ENCODE assay signal across 8 cellular contexts in genomic region chr12:27975222-27976136, GRCh38. TPM values are rescaled to one million over a fixed set of nuclear protein-coding genes. Genes with fewer than 3 reads are reported as not detected.
DNase-seq lines count a peak whose midpoint lies in the region; ATAC-seq and TF ChIP-seq lines count a peak whose summit lies in the region.

No MANE protein-coding gene starts in this region.

- TF ChIP-seq CTCF in WTC11 (IDR thresholded peaks at IDR 0.05): no peak

- no peak overlapping the region for H3K27ac Mint-ChIP-seq in WTC11

- DNase-seq in activated CD8-positive, alpha-beta memory T cell treated with anti-CD3 and anti-CD28 coated beads for 24 hours: peak; percentile 57
- DNase-seq in activated CD8-positive, alpha-beta memory T cell treated with anti-CD3 and anti-CD28 coated beads, Interleukin-2, amount 50 U/mL, for 4 hours: no peak
- DNase-seq in WTC11 (ENCODE audit: low spot score) (peak; percentile 56), NCI-H1417 treated with DMSO at 0.1 percent for 48 hours (lab: John Stamatoyannopoulos, UW) (no peak)

- CTCF ChIA-PET in WTC11 (lab: Charles Lee): interaction anchor here (1.0 kb wide), 1 partner anchor 154 kb away, joined by 3 read pairs; no protein-coding TSS in a partner anchor

- peaks cover 95% of the 10 kb centered on the region for H3K27me3 ChIP-seq in iPS-15b (ENCODE audit: control insufficient read depth, insufficient read depth, low read length)
- H3K27me3 ChIP-seq in subcutaneous abdominal adipose tissue (ENCODE audit: control insufficient read depth in 5 of 5, insufficient read depth in 4 of 5, low read length in 5 of 5): peaks cover 18 to 42% (median 28%) of the 10 kb centered on the region in 5 donors

- no peaks in the 10 kb centered on the region for H3K9me3 Mint-ChIP-seq in WTC11

- H3K4me1 ChIP-seq in iPS-15b (ENCODE audit: control insufficient read depth, insufficient read depth, low read length) (peaks cover 13% of the 10 kb centered on the region), subcutaneous abdominal adipose tissue (ENCODE audit: control insufficient read depth in 5 of 5, insufficient read depth in 5 of 5, low read length in 5 of 5) (peaks cover 3 to 22% (median 18%) of the 10 kb centered on the region in 5 donors)

- H3K4me3 Mint-ChIP-seq in WTC11: peak overlapping the region; percentile 81

- no peaks in the 10 kb centered on the region for H3K36me3 ChIP-seq in iPS-15b (ENCODE audit: control insufficient read depth, insufficient read depth, low read length)
- no peaks in the 10 kb centered on the region for H3K36me3 ChIP-seq in subcutaneous abdominal adipose tissue (ENCODE audit: control insufficient read depth in 5 of 5, insufficient read depth in 5 of 5, low read length in 5 of 5)

- no peak overlapping the region for H3K27ac ChIP-seq in subcutaneous abdominal adipose tissue (ENCODE audit: low read depth, low read length)

- H3K4me3 ChIP-seq in iPS-15b (ENCODE audit: low read depth, low read length) (peak overlapping the region; percentile 60), subcutaneous abdominal adipose tissue (ENCODE audit: low read depth in 1 of 5, low read length in 5 of 5) (peak overlapping the region in 4 of 5 donors; percentile 7 to 40 (median 34))

- peaks cover 93% of the 10 kb centered on the region for H3K27me3 Mint-ChIP-seq in WTC11 (ENCODE audit: low read depth)

- H3K9me3 ChIP-seq in iPS-15b (ENCODE audit: control insufficient read depth, insufficient read depth, low read length) (no peaks in the 10 kb centered on the region), subcutaneous abdominal adipose tissue (ENCODE audit: control insufficient read depth in 5 of 5, low read length in 5 of 5) (no peaks in the 10 kb centered on the region)

- H3K4me1 Mint-ChIP-seq in WTC11: peaks cover 43% of the 10 kb centered on the region

- ATAC-seq in WTC11 (peak; percentile 57), GM19351 (IDR thresholded peaks at IDR 0.05; ENCODE audit: unreplicated experiment) (no peak), GM19324 (IDR thresholded peaks at IDR 0.05; ENCODE audit: low FRiP score, unreplicated experiment) (no peak)

- no peaks in the 10 kb centered on the region for H3K36me3 Mint-ChIP-seq in WTC11

- POLR2A ChIA-PET in WTC11 (lab: Charles Lee): no interaction called here

- H3K9ac ChIP-seq in iPS-15b (ENCODE audit: low read depth, low read length) (peak overlapping the region; percentile 28), subcutaneous abdominal adipose tissue (ENCODE audit: low read length in 5 of 5) (no peak overlapping the region)

TF ChIP-seq in WTC11, 78 proteins besides CTCF, POLR2A, EP300 and RAD21:
- TF ChIP-seq USF2 (CRISPR knock-in tag; IDR thresholded peaks at IDR 0.05) (no peak), ATF6 (CRISPR knock-in tag; IDR thresholded peaks at IDR 0.05) (no peak), MAX (CRISPR knock-in tag; IDR thresholded peaks at IDR 0.05) (no peak), ZNF416 (CRISPR knock-in tag; IDR thresholded peaks at IDR 0.05) (no peak), ZBTB43 (CRISPR knock-in tag; IDR thresholded peaks at IDR 0.05) (0 out of 2 replicates have a peak, but pooled peaks have one; percentile 25), SMAD3 (CRISPR knock-in tag; IDR thresholded peaks at IDR 0.05; ENCODE audit: borderline replicate concordance) (no peak), FOXK1 (CRISPR knock-in tag; IDR thresholded peaks at IDR 0.05) (peak; percentile 52; the same call in 1 of the 2 replicates), SP1 (CRISPR knock-in tag; conservative IDR thresholded peaks at IDR 0.05) (0 out of 2 replicates have a peak, but pooled peaks have one; percentile 19), FOXP1 (CRISPR knock-in tag; IDR thresholded peaks at IDR 0.05; ENCODE audit: borderline replicate concordance) (peak; percentile 50; the same call in 1 of the 2 replicates), FOXP4 (CRISPR knock-in tag; IDR thresholded peaks at IDR 0.05) (peak; percentile 68)

RNA-seq across cellular contexts. Expression of gene PTHLH, which starts 2.9 kb away (rescaled TPM):
- total RNA-seq in WTC11 (2021): not detected in 3 replicates

Comparison
In these comparisons a context has a peak if more than half of its experiments do, and no peak if none do; other contexts are left out.
1. DNase-seq: peak in activated CD8-positive, alpha-beta memory T cell treated with anti-CD3 and anti-CD28 coated beads for 24 hours (single experiment) and WTC11 (single experiment); none in activated CD8-positive, alpha-beta memory T cell treated with anti-CD3 and anti-CD28 coated beads, Interleukin-2, amount 50 U/mL, for 4 hours (single experiment) and NCI-H1417 treated with DMSO at 0.1 percent for 48 hours (single experiment).